8 cellular contexts compared by ENCODE assay signal in genomic region chr9:129143461-129143927, GRCh38. TPM values are rescaled to one million over a fixed set of nuclear protein-coding genes. Genes with fewer than 3 reads are reported as not detected.
DNase-seq lines count a peak whose midpoint lies in the region; ATAC-seq, FAIRE-seq and TF ChIP-seq lines count a peak whose summit lies in the region.

No MANE protein-coding gene starts in this region.

- no peak overlapping the region for H3K4me2 ChIP-seq in K562 (ENCODE audit: insufficient read depth, low read length)

- no peaks in the 10 kb centered on the region for H3K27me3 Mint-ChIP-seq in stimulated activated memory B cell treated with anti-CD40 and anti-IgM and Interleukin-4, amounts not matched to agents 10 μg/mL and 1 μg/mL and 100 μg/mL, for 72 hours

- in situ Hi-C loops in K562 (cut with MboI) (no loop called here), ACHN (cut with HindIII; ENCODE audit: low pct_ligation_motif_present, low pct_unique_long_range_greater_than_20kb, low sequenced_read_pairs) (no loop called here)

- no peak overlapping the region for H2AFZ ChIP-seq in K562 (ENCODE audit: low read depth, low read length)

- peak overlapping the region; percentile 99 for H3K27ac Mint-ChIP-seq in stimulated activated memory B cell treated with anti-CD40 and anti-IgM and Interleukin-4, amounts not matched to agents 10 μg/mL and 1 μg/mL and 100 μg/mL, for 72 hours

- peaks cover 17% of the 10 kb centered on the region for H3K79me2 ChIP-seq in K562 (ENCODE audit: control insufficient read depth, insufficient read depth, low read length)

- peaks cover 68% of the 10 kb centered on the region for H3K4me1 Mint-ChIP-seq in stimulated activated memory B cell treated with anti-CD40 and anti-IgM and Interleukin-4, amounts not matched to agents 10 μg/mL and 1 μg/mL and 100 μg/mL, for 72 hours

- CTCF ChIA-PET in K562 (lab: Yijun Ruan, JAX; ENCODE audit: low intra/inter-chr PET ratio) = interaction anchor here (0.5 to 2.0 kb wide), 2 partner anchors 466 to 468 kb away, joined by 4 to 7 read pairs; no protein-coding TSS in a partner anchor
- CTCF ChIA-PET in GM10248 (lab: Yijun Ruan, JAX) = interaction anchor here (0.9 to 26.3 kb wide), 33 partner anchors 11 to 583 kb away, joined by 3 to 680 read pairs (median 5); partner anchors contain the start of genes C9orf50, CRAT, IER5L and MIGA2

- peak overlapping the region in 1 of 2 experiments; percentile 59; a peak in 2 of 4 replicates for H3K9ac ChIP-seq in K562 (ENCODE audit: insufficient read depth in 1 of 2, low read depth in 2 of 2, low read length in 2 of 2)

- no peak for TF ChIP-seq EP300 in K562 (IDR thresholded peaks at IDR 0.05; ENCODE audit: low read length)

- H3K36me3 Mint-ChIP-seq in stimulated activated memory B cell treated with anti-CD40 and anti-IgM and Interleukin-4, amounts not matched to agents 10 μg/mL and 1 μg/mL and 100 μg/mL, for 72 hours = peaks cover 26% of the 10 kb centered on the region

- no TSS peak for BruUV-seq in K562 (replicated peaks; lab: Mats Ljungman, UMichigan)

- H3K4me3 Mint-ChIP-seq in stimulated activated memory B cell treated with anti-CD40 and anti-IgM and Interleukin-4, amounts not matched to agents 10 μg/mL and 1 μg/mL and 100 μg/mL, for 72 hours = peak overlapping the region; percentile 25

- 60% methylated on average over 7 of the region's 11 CpGs for WGBS in K562 (ENCODE audit: insufficient coverage, low coverage, missing lambda C conversion rate)

- TF ChIP-seq POLR2A in K562 (conservative IDR thresholded peaks at IDR 0.05) = no peak

- no peaks in the 10 kb centered on the region for H4K20me1 ChIP-seq in K562 (replicated peaks; ENCODE audit: control insufficient read depth, insufficient read depth, low read length)

- POLR2A ChIA-PET in K562 (lab: Yijun Ruan, JAX) = interaction anchor here (0.8 to 2.1 kb wide), 4 partner anchors 12 to 382 kb away, joined by 3 to 6 read pairs (median 4); partner anchors contain the start of gene IER5L
- POLR2A ChIA-PET in GM10248 (lab: Yijun Ruan, JAX) = interaction anchor here (1.0 kb wide), 1 partner anchor 32 kb away, joined by 5 read pairs; the partner anchor contains the start of genes CRAT and PTPA

- no peak for TF ChIP-seq CTCF in HFF-Myc (IDR thresholded peaks at IDR 0.05; ENCODE audit: low read depth, low read length, missing control alignments)
- no peak for TF ChIP-seq CTCF in K562 (IDR thresholded peaks at IDR 0.05 in 2 of 3, conservative IDR thresholded peaks at IDR 0.05 in 1 of 3; ENCODE audit: insufficient read depth in 2 of 3, low read depth in 1 of 3, low read length in 3 of 3)
- no peak for TF ChIP-seq CTCF in GM10248 (IDR thresholded peaks at IDR 0.05; ENCODE audit: control extremely low read depth, extremely low read depth, low read depth, missing control alignments)

- no peak overlapping the region; the same call in 2 of the 3 replicates for H3K27ac ChIP-seq in K562 (ENCODE audit: extremely low read depth, low read depth, low read length)

- H3K27me3 ChIP-seq in K562 (ENCODE audit: control insufficient read depth in 2 of 2, insufficient read depth in 2 of 2, low read length in 2 of 2) = no peaks in the 10 kb centered on the region

- no peak for TF ChIP-seq RAD21 in K562 (CRISPR knock-in tag; conservative IDR thresholded peaks at IDR 0.05 in 1 of 2, IDR thresholded peaks at IDR 0.05 in 1 of 2)

- FAIRE-seq in K562 (lab: Jason Lieb, UNC) = no peak

- H3K9me1 ChIP-seq in K562 (ENCODE audit: control insufficient read depth, insufficient read depth, low read length) = no peaks in the 10 kb centered on the region

- H3K9me3 ChIP-seq in K562 (replicated peaks; ENCODE audit: control insufficient read depth, insufficient read depth, low read depth, low read length) = no peaks in the 10 kb centered on the region

- H3K4me1 ChIP-seq in K562 (replicated peaks in 1 of 2; ENCODE audit: control insufficient read depth in 2 of 2, insufficient read depth in 2 of 2, low read length in 2 of 2) = peaks cover 30 to 65% of the 10 kb centered on the region in 2 experiments

- intact Hi-C loops in K562 (cut with micrococcal nuclease) = no loop called here

- peak overlapping the region; percentile 62 for H3K4me3 ChIP-seq in HFF-Myc (replicated peaks; ENCODE audit: low read depth, low read length)
- no peak overlapping the region for H3K4me3 ChIP-seq in K562

- H3K36me3 ChIP-seq in K562 (ENCODE audit: control insufficient read depth, insufficient read depth, low read length) = peaks cover 56% of the 10 kb centered on the region; the same call in 2 of the 3 replicates

- DNase-seq in HFF-Myc (ENCODE audit: extremely low read depth, low read depth) = no peak
- DNase-seq in K562 (ENCODE audit: extremely low read depth in 1 of 4, low spot score in 3 of 4) = peak; percentile 33 to 63 (median 38)
- DNase-seq in islet precursor cell = peak; percentile 97
- no peak for DNase-seq in ACHN
- DNase-seq in NCI-H2227 (lab: John Stamatoyannopoulos, UW; ENCODE audit: unreplicated experiment) = no peak
- DNase-seq in GM10248 (ENCODE audit: extremely low spot score) = no peak

- no peaks in the 10 kb centered on the region for H3K9me3 Mint-ChIP-seq in stimulated activated memory B cell treated with anti-CD40 and anti-IgM and Interleukin-4, amounts not matched to agents 10 μg/mL and 1 μg/mL and 100 μg/mL, for 72 hours

- ATAC-seq in K562 (no peak), GM18858 (IDR thresholded peaks at IDR 0.05; ENCODE audit: unreplicated experiment) (no peak)
- ATAC-seq in stimulated activated memory B cell treated with anti-CD40 and anti-IgM and Interleukin-4, amounts not matched to agents 10 μg/mL and 1 μg/mL and 100 μg/mL, for 72 hours = no peak

TF ChIP-seq in K562, 482 proteins besides CTCF, POLR2A, EP300 and RAD21 (continues in another document):
- TF ChIP-seq ETV1 (tag; conservative IDR thresholded peaks at IDR 0.05; ENCODE audit: low read depth) (0 out of 2 replicates have a peak, but pooled peaks have one; percentile 30), EGR1 (conservative IDR thresholded peaks at IDR 0.05) (peak; percentile 72)

RNA-seq across cellular contexts. Expression of gene PTPA, which starts 32.3 kb away (rescaled TPM):
- 42.2 and 97.6 TPM in 2 replicates for total RNA-seq in K562 (2011; cell fraction: chromatin; rRNA removed; ENCODE audit: low replicate concordance)
- 57.8 and 60.5 TPM in 2 replicates for total RNA-seq in K562 (2011; cell fraction: nucleolus; rRNA removed)
- 50.5 and 57.4 TPM in 2 replicates for total RNA-seq in K562 (2011; cell fraction: nucleoplasm; rRNA removed)
- total RNA-seq in K562 (2014; rRNA removed) = 87.7 and 122 TPM in 2 replicates
- 54.0 and 58.6 TPM in 2 replicates for total RNA-seq in K562 (2014; rRNA removed; fragmentation: Illumina TruSeq; extraction: Trizol)
- 73.0 and 77.4 TPM in 2 replicates for total RNA-seq in K562 (2015; rRNA removed; fragmentation: Illumina TruSeq; extraction: Trizol)
- total RNA-seq in K562 (2021) = 109 and 119 TPM in 2 replicates
- 106 and 121 TPM in 2 replicates for polyA plus RNA-seq in K562 (2011; rRNA removed)
- 85.0 and 104 TPM in 2 replicates for polyA plus RNA-seq in K562 (2011; cell fraction: cytosol; rRNA removed)
- 59.1 and 61.5 TPM in 2 replicates for polyA plus RNA-seq in K562 (2011; cell fraction: nucleus; rRNA removed)
- polyA plus RNA-seq in K562 (2012) = 76.9 and 94.0 TPM in 2 replicates
- polyA plus RNA-seq in K562 (2014; fragmentation: Illumina TruSeq; extraction: Trizol) = 72.6 and 83.7 TPM in 2 replicates
- 1 to 10 TPM; 1.7 to 3.4 TPM for polyA plus RNA-seq in K562 (2014; fragmentation: Nextera tagmentation; extraction: Ambion mirVana)
- 60.6 and 66.3 TPM in 2 replicates for polyA plus RNA-seq in K562 (2014; rRNA removed)
- polyA minus RNA-seq in K562 (2011; rRNA and poly(A)+ RNA removed) = 99.5 and 120 TPM in 2 replicates
- 61.5 and 61.9 TPM in 2 replicates for polyA minus RNA-seq in K562 (2011; cell fraction: cytosol; rRNA and poly(A)+ RNA removed)
- polyA minus RNA-seq in K562 (2011; cell fraction: nucleus; rRNA and poly(A)+ RNA removed) = 15.3 and 28.9 TPM in 2 replicates

RNA-seq across cellular contexts. Expression of gene CRAT, which starts 32.9 kb away (rescaled TPM):
- 9.6 and 13.0 TPM in 2 replicates for total RNA-seq in K562 (2011; cell fraction: chromatin; rRNA removed; ENCODE audit: low replicate concordance)
- total RNA-seq in K562 (2011; cell fraction: nucleolus; rRNA removed) = 6.7 and 10.3 TPM in 2 replicates
- 6.0 and 8.1 TPM in 2 replicates for total RNA-seq in K562 (2011; cell fraction: nucleoplasm; rRNA removed)
- total RNA-seq in K562 (2014; rRNA removed) = 8.2 and 10.1 TPM in 2 replicates
- total RNA-seq in K562 (2014; rRNA removed; fragmentation: Illumina TruSeq; extraction: Trizol) = 2.7 and 3.7 TPM in 2 replicates
- 4.7 and 4.8 TPM in 2 replicates for total RNA-seq in K562 (2015; rRNA removed; fragmentation: Illumina TruSeq; extraction: Trizol)
- 13.8 and 14.8 TPM in 2 replicates for total RNA-seq in K562 (2021)
- polyA plus RNA-seq in K562 (2011; rRNA removed) = 5.4 and 9.6 TPM in 2 replicates
- polyA plus RNA-seq in K562 (2011; cell fraction: cytosol; rRNA removed) = 8.6 and 11.9 TPM in 2 replicates
- polyA plus RNA-seq in K562 (2011; cell fraction: nucleus; rRNA removed) = 12.2 and 15.8 TPM in 2 replicates
- polyA plus RNA-seq in K562 (2012) = 10.9 and 22.6 TPM in 2 replicates
- 7.4 and 11.7 TPM in 2 replicates for polyA plus RNA-seq in K562 (2014; fragmentation: Illumina TruSeq; extraction: Trizol)
- polyA plus RNA-seq in K562 (2014; fragmentation: Nextera tagmentation; extraction: Ambion mirVana) = under 1 TPM; 0.20 to 0.67 TPM
- polyA plus RNA-seq in K562 (2014; rRNA removed) = 6.2 and 6.3 TPM in 2 replicates
- 5.0 and 5.1 TPM in 2 replicates for polyA minus RNA-seq in K562 (2011; rRNA and poly(A)+ RNA removed)
- polyA minus RNA-seq in K562 (2011; cell fraction: cytosol; rRNA and poly(A)+ RNA removed) = 7.5 and 12.5 TPM in 2 replicates
- 2.2 and 4.3 TPM in 2 replicates for polyA minus RNA-seq in K562 (2011; cell fraction: nucleus; rRNA and poly(A)+ RNA removed)

RNA-seq across cellular contexts. Expression of gene IER5L, which starts 34.6 kb away (rescaled TPM):
- 0.25 and 1.5 TPM in 2 replicates for total RNA-seq in K562 (2011; cell fraction: chromatin; rRNA removed; ENCODE audit: low replicate concordance)
- total RNA-seq in K562 (2011; cell fraction: nucleolus; rRNA removed) = 2.9 and 4.7 TPM in 2 replicates
- 1.9 and 2.3 TPM in 2 replicates for total RNA-seq in K562 (2011; cell fraction: nucleoplasm; rRNA removed)
- total RNA-seq in K562 (2014; rRNA removed) (11.9 and 13.6 TPM in 2 replicates), K562 (2014; rRNA removed; fragmentation: Illumina TruSeq; extraction: Trizol) (0.19 and 0.22 TPM in 2 replicates), K562 (2015; rRNA removed; fragmentation: Illumina TruSeq; extraction: Trizol) (0.76 and 1.3 TPM in 2 replicates), K562 (2021) (4.9 and 5.7 TPM in 2 replicates)
- polyA plus RNA-seq in K562 (2011; rRNA removed) (0.52 and 1.6 TPM in 2 replicates), K562 (2014; fragmentation: Illumina TruSeq; extraction: Trizol) (0.25 and 0.29 TPM in 2 replicates), K562 (2014; fragmentation: Nextera tagmentation; extraction: Ambion mirVana) (under 1 TPM; 0.14 to 0.18 TPM), K562 (2014; rRNA removed) (4.0 and 4.7 TPM in 2 replicates)
- 2.4 and 5.6 TPM in 2 replicates for polyA plus RNA-seq in K562 (2011; cell fraction: cytosol; rRNA removed)
- 4.3 and 4.5 TPM in 2 replicates for polyA plus RNA-seq in K562 (2011; cell fraction: nucleus; rRNA removed)
- polyA plus RNA-seq in K562 (2012) = 1.6 and 2.5 TPM in 2 replicates
- 0.32 and 0.48 TPM in 2 replicates for polyA minus RNA-seq in K562 (2011; rRNA and poly(A)+ RNA removed)
- 1.7 and 3.7 TPM in 2 replicates for polyA minus RNA-seq in K562 (2011; cell fraction: cytosol; rRNA and poly(A)+ RNA removed)
- 3.2 and 4.7 TPM in 2 replicates for polyA minus RNA-seq in K562 (2011; cell fraction: nucleus; rRNA and poly(A)+ RNA removed)

Comparison
In these comparisons a context has a peak if more than half of its experiments do, and no peak if none do; other contexts are left out.
1. DNase-seq: peak in K562 (4 of 4) and islet precursor cell (single experiment); none in HFF-Myc (single experiment), ACHN (single experiment), NCI-H2227 (single experiment) and GM10248 (single experiment).